Comparison of ENCODE assay signal across 9 cellular contexts in the genomic region with DNA sequence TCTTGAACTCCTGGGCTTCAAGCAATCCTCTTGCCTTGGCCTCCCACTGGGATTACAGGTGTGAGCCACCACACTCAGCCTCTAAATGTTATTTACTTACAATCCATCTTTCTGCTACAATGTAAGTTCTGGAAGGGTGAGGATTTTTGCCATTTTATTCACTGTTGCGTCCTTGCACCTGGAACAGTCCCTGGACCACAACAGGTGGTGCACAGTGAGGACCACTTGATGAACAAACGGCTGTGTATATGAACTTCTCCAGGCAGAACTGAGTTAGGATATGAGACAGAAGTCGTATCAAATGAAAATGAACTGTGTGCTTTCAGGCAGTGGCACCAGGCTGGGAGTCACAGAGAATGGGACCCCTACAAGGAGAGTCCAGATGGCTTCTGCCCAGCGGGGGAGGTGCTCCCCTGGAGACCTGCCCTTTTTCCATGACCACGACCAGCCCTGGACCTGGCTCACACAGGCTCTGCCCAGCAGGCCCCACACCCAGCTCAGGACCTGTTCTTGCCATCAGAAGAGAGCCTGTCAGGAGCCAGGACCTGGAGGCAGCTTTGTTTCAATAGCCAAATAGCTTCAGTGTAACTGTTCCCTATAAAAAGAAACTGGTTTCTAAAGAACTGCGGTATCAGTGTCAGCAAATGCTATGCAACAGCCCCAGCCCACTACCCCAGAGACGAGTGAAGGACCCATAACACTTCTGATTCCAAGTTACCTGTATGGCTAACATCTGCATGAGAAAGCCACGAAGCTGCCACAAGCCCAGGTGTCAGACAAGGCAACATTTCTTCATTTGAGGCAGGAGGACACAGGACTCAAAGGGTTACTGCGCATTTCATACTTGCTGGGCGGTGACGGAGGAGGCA.
A peak's percentile ranks its signal among the peaks of the same experiment; 100 is the strongest.
DNase-seq lines count a peak whose midpoint lies in the region; ATAC-seq and TF ChIP-seq lines count a peak whose summit lies in the region.
"Had no signal": no experiment of that assay in that cellular context is flagged by ENCODE, and none has a peak within 500 bp of the region (broad histone marks: within the 10 kb centered on the region; RNA-seq: fewer than 3 reads in every experiment).

No MANE protein-coding gene starts in this region.

- no peak overlapping the region for H3K18ac ChIP-seq in IMR-90 (ENCODE audit: low read depth, low read length)

- H4K8ac ChIP-seq in IMR-90 (ENCODE audit: low read depth in 2 of 2, low read length in 2 of 2), result peak overlapping the region in 1 of 2 experiments; percentile 0; a peak in 1 of 4 replicates

- no peak for DNase-seq in IMR-90
- DNase-seq in ascending aorta (ENCODE audit: low spot score in 2 of 2), result no peak
- no peak for DNase-seq in hepatocyte (ENCODE audit: low spot score)
- DNase-seq in spleen, result no peak
- DNase-seq in progenitor cell of endocrine pancreas (ENCODE audit: low spot score, unreplicated experiment), result no peak
- DNase-seq in activated CD4-positive, alpha-beta memory T cell treated with anti-CD3 and anti-CD28 coated beads, Interleukin-2, amount 10 ng/mL, durations not matched to agents 7 days and 5 days, result no peak
- DNase-seq in EL, result no peak
- DNase-seq in NCI-H187 treated with DMSO at 0.1 percent for 48 hours (lab: John Stamatoyannopoulos, UW), result no peak

- TF ChIP-seq POLR2A in IMR-90 (IDR thresholded peaks at IDR 0.05; ENCODE audit: low read depth, low read length) (no peak), spleen (IDR thresholded peaks at IDR 0.05) (no peak)

- peak overlapping the region; percentile 50 for H3K4ac ChIP-seq in IMR-90 (ENCODE audit: low read depth, low read length)

- no peaks in the 10 kb centered on the region for H3K36me3 ChIP-seq in IMR-90 (ENCODE audit: control insufficient read depth, insufficient read depth, low read length)
- H3K36me3 ChIP-seq in ascending aorta, result no peaks in the 10 kb centered on the region
- H3K36me3 ChIP-seq in hepatocyte (replicated peaks; ENCODE audit: insufficient read depth, low read depth), result no peaks in the 10 kb centered on the region
- H3K36me3 ChIP-seq in spleen, result peaks cover 0 to 5% (median 0%) of the 10 kb centered on the region in 6 donors

- CTCF ChIA-PET in IMR-90 (lab: Yijun Ruan, JAX), result interaction anchor here (0.6 to 0.9 kb wide), 3 partner anchors 55 to 230 kb away, joined by 3 to 4 read pairs (median 4); no protein-coding TSS in a partner anchor
- CTCF ChIA-PET in activated CD4-positive, alpha-beta memory T cell treated with anti-CD3 and anti-CD28 coated beads, Interleukin-2, amount 10 ng/mL, durations not matched to agents 7 days and 5 days (lab: Charles Lee), result interaction anchor here (0.6 kb wide), 1 partner anchor 77 kb away, joined by 3 read pairs; no protein-coding TSS in a partner anchor

- peak overlapping the region; percentile 65; the same call in 1 of the 2 replicates for H3K14ac ChIP-seq in IMR-90 (replicated peaks; ENCODE audit: low read depth, low read length)

- H3K79me2 ChIP-seq in hepatocyte, result peaks cover 72% of the 10 kb centered on the region

- H4K20me1 ChIP-seq in IMR-90 (ENCODE audit: insufficient read depth, low read length) (peaks cover 89% of the 10 kb centered on the region), hepatocyte (ENCODE audit: insufficient read depth, poor library complexity, severe bottlenecking) (no peaks in the 10 kb centered on the region)

- POLR2A ChIA-PET in IMR-90 (lab: Charles Lee; ENCODE audit: unreplicated experiment), result interaction anchor here (0.6 kb wide), 1 partner anchor 11 kb away, joined by 4 read pairs; no protein-coding TSS in a partner anchor
- POLR2A ChIA-PET in activated CD4-positive, alpha-beta memory T cell treated with anti-CD3 and anti-CD28 coated beads, Interleukin-2, amount 10 ng/mL, durations not matched to agents 7 days and 5 days (lab: Charles Lee), result no interaction called here

- H3K9me3 Mint-ChIP-seq in progenitor cell of endocrine pancreas (ENCODE audit: low read depth), result no peaks in the 10 kb centered on the region
- no peaks in the 10 kb centered on the region for H3K9me3 Mint-ChIP-seq in activated CD4-positive, alpha-beta memory T cell treated with anti-CD3 and anti-CD28 coated beads, Interleukin-2, amount 10 ng/mL, durations not matched to agents 7 days and 5 days
- H3K9me3 Mint-ChIP-seq: activated T-helper 1 cell treated with anti-CD3 and anti-CD28 coated beads, Interleukin-12 subunit alpha, Interleukin-12 subunit beta, Interleukin-2, Interleukin-4 antibody, amounts not matched to agents 30 ng/mL and 10 ng/mL and 1 ng/mL, durations not matched to agents 14 hours and 24 hours and 36 hours had no signal

- H3K4me2 ChIP-seq in IMR-90 (ENCODE audit: low read depth, low read length) (0 out of 2 replicates have a peak overlapping the region, but pooled peaks have one; percentile 10), hepatocyte (peak overlapping the region; percentile 64)

- no TSS peak for BruUV-seq in IMR-90 (replicated peaks; lab: Mats Ljungman, UMichigan)

- H3K9me3 ChIP-seq in IMR-90 (ENCODE audit: control insufficient read depth, insufficient read depth, low read length), result no peaks in the 10 kb centered on the region
- no peaks in the 10 kb centered on the region for H3K9me3 ChIP-seq in ascending aorta
- no peaks in the 10 kb centered on the region for H3K9me3 ChIP-seq in hepatocyte (ENCODE audit: low read depth)
- no peaks in the 10 kb centered on the region for H3K9me3 ChIP-seq in spleen

- H3K4me3 ChIP-seq in IMR-90 (ENCODE audit: insufficient read depth, low read depth, low read length) (no peak overlapping the region), ascending aorta (peak overlapping the region in 1 of 2 donors; percentile 46), hepatocyte (no peak overlapping the region), spleen (peak overlapping the region in 1 of 8 donors; percentile 19)

- peak overlapping the region; percentile 74 for H2AK5ac ChIP-seq in IMR-90 (ENCODE audit: low read depth, low read length)

- H2BK5ac ChIP-seq in IMR-90 (ENCODE audit: low read depth, low read length, poor library complexity, severe bottlenecking), result no peak overlapping the region

- TF ChIP-seq RAD21 in IMR-90 (IDR thresholded peaks at IDR 0.05; ENCODE audit: low read length), result no peak

- peak overlapping the region; percentile 63; the same call in 1 of the 2 replicates for H4K5ac ChIP-seq in IMR-90 (ENCODE audit: low read depth, low read length)

- no peak overlapping the region for H2BK15ac ChIP-seq in IMR-90 (ENCODE audit: low read depth, low read length)

- H3K23ac ChIP-seq in IMR-90 (ENCODE audit: low read depth, low read length), result 0 out of 2 replicates have a peak overlapping the region, but pooled peaks have one; percentile 34

- H3K27me3 ChIP-seq in IMR-90 (ENCODE audit: control insufficient read depth, insufficient read depth, low read length), result no peaks in the 10 kb centered on the region
- no peaks in the 10 kb centered on the region for H3K27me3 ChIP-seq in ascending aorta
- H3K27me3 ChIP-seq in hepatocyte, result no peaks in the 10 kb centered on the region
- no peaks in the 10 kb centered on the region for H3K27me3 ChIP-seq in spleen (replicated peaks in 1 of 7)

- peaks cover 7% of the 10 kb centered on the region for H3K27me3 Mint-ChIP-seq in progenitor cell of endocrine pancreas
- no peaks in the 10 kb centered on the region for H3K27me3 Mint-ChIP-seq in activated CD4-positive, alpha-beta memory T cell treated with anti-CD3 and anti-CD28 coated beads, Interleukin-2, amount 10 ng/mL, durations not matched to agents 7 days and 5 days

- H3K79me1 ChIP-seq in IMR-90 (ENCODE audit: low read depth in 1 of 2, low read length in 2 of 2), result peaks cover 59 to 97% of the 10 kb centered on the region in 2 experiments

- H2AK9ac ChIP-seq in IMR-90 (replicated peaks; ENCODE audit: low read depth, low read length, poor library complexity), result peak overlapping the region; percentile 35

- intact Hi-C loops in IMR-90 (cut with micrococcal nuclease), result loop anchor here (5.0 kb wide), 1 partner anchor 53 kb away; no protein-coding TSS in a partner anchor
- intact Hi-C loops in ascending aorta (cut with DNase I), result no loop called here
- intact Hi-C loops in spleen (cut with DNase I; ENCODE audit: low total_unique reads), result loop anchor here (10.0 kb wide), 1 partner anchor 105 kb away; the partner anchor contains the start of gene MICAL3

- peaks cover 43% of the 10 kb centered on the region for H3K9me1 ChIP-seq in IMR-90 (ENCODE audit: insufficient read depth, low read length)

- no peaks in the 10 kb centered on the region for H3K9me2 ChIP-seq in hepatocyte (replicated peaks; ENCODE audit: insufficient read depth)

- peak overlapping the region; percentile 71 for H2BK20ac ChIP-seq in IMR-90 (ENCODE audit: low read depth, low read length)

- H2AFZ ChIP-seq in IMR-90 (replicated peaks; ENCODE audit: low read length, poor library complexity) (peak overlapping the region; percentile 37), hepatocyte (no peak overlapping the region)

- in situ Hi-C loops in IMR-90 (cut with MboI; ENCODE audit: low sequenced_read_pairs), result no loop called here

- no peak overlapping the region for H3K9ac ChIP-seq in IMR-90 (ENCODE audit: low read depth, low read length)

- ATAC-seq in IMR-90 (ENCODE audit: low read depth), result no peak

- peak overlapping the region; percentile 46; the same call in 1 of the 2 replicates for H4K91ac ChIP-seq in IMR-90 (ENCODE audit: insufficient read depth, low read depth, low read length)

- TF ChIP-seq CTCF in IMR-90 (conservative IDR thresholded peaks at IDR 0.05; ENCODE audit: low read depth, low read length) (no peak), ascending aorta (IDR thresholded peaks at IDR 0.05) (no peak), hepatocyte (IDR thresholded peaks at IDR 0.05; ENCODE audit: poor library complexity) (no peak), spleen (IDR thresholded peaks at IDR 0.05 in 8 of 11, conservative IDR thresholded peaks at IDR 0.05 in 3 of 11) (no peak), progenitor cell of endocrine pancreas (IDR thresholded peaks at IDR 0.05; ENCODE audit: unreplicated experiment) (no peak)

- H3K27ac Mint-ChIP-seq in progenitor cell of endocrine pancreas, result no peak overlapping the region
- no peak overlapping the region for H3K27ac Mint-ChIP-seq in activated CD4-positive, alpha-beta memory T cell treated with anti-CD3 and anti-CD28 coated beads, Interleukin-2, amount 10 ng/mL, durations not matched to agents 7 days and 5 days
- H3K27ac Mint-ChIP-seq: activated T-helper 1 cell treated with anti-CD3 and anti-CD28 coated beads, Interleukin-12 subunit alpha, Interleukin-12 subunit beta, Interleukin-2, Interleukin-4 antibody, amounts not matched to agents 30 ng/mL and 10 ng/mL and 1 ng/mL, durations not matched to agents 14 hours and 24 hours and 36 hours had no signal

- H2BK120ac ChIP-seq in IMR-90 (ENCODE audit: low read depth, low read length), result peak overlapping the region; percentile 18; the same call in 1 of the 2 replicates

- no peak overlapping the region for H3K4me3 Mint-ChIP-seq in progenitor cell of endocrine pancreas (ENCODE audit: low read depth)
- no peak overlapping the region for H3K4me3 Mint-ChIP-seq in activated CD4-positive, alpha-beta memory T cell treated with anti-CD3 and anti-CD28 coated beads, Interleukin-2, amount 10 ng/mL, durations not matched to agents 7 days and 5 days
- H3K4me3 Mint-ChIP-seq: activated T-helper 1 cell treated with anti-CD3 and anti-CD28 coated beads, Interleukin-12 subunit alpha, Interleukin-12 subunit beta, Interleukin-2, Interleukin-4 antibody, amounts not matched to agents 30 ng/mL and 10 ng/mL and 1 ng/mL, durations not matched to agents 14 hours and 24 hours and 36 hours had no signal

- WGBS in IMR-90 (ENCODE audit: extremely low coverage in 2 of 2, insufficient read length in 1 of 2), 2 experiments, result 50% methylated on average over 2 of the region's 11 CpGs; no CpG with 5 or more reads in 1 of the 2 experiments
- WGBS in hepatocyte (ENCODE audit: low lambda C conversion rate, missing lambda C conversion rate), result 62% methylated on average over 11 of the region's 11 CpGs
- WGBS in spleen, 5 donors, result 74 to 88% (median 77%) methylated on average over 11 of the region's 11 CpGs

- H3K27ac ChIP-seq in IMR-90 (ENCODE audit: insufficient read depth, low read length), result no peak overlapping the region
- H3K27ac ChIP-seq in ascending aorta, result peak overlapping the region; percentile 15 to 42
- H3K27ac ChIP-seq in hepatocyte, result peak overlapping the region; percentile 86
- peak overlapping the region in 7 of 8 donors; percentile 29 to 74 (median 52) for H3K27ac ChIP-seq in spleen

- peaks cover 23% of the 10 kb centered on the region for H3K4me1 Mint-ChIP-seq in progenitor cell of endocrine pancreas (ENCODE audit: low read depth)
- H3K4me1 Mint-ChIP-seq in activated CD4-positive, alpha-beta memory T cell treated with anti-CD3 and anti-CD28 coated beads, Interleukin-2, amount 10 ng/mL, durations not matched to agents 7 days and 5 days, result peaks cover 15% of the 10 kb centered on the region

- peaks cover 27% of the 10 kb centered on the region for H3K4me1 ChIP-seq in IMR-90 (ENCODE audit: control insufficient read depth, insufficient read depth, low read length)
- H3K4me1 ChIP-seq in ascending aorta, result peaks cover 14 to 49% of the 10 kb centered on the region in 2 donors
- peaks cover 48% of the 10 kb centered on the region for H3K4me1 ChIP-seq in hepatocyte (ENCODE audit: insufficient read depth)
- peaks cover 34 to 96% (median 76%) of the 10 kb centered on the region in 6 donors for H3K4me1 ChIP-seq in spleen

- H3K56ac ChIP-seq in IMR-90 (ENCODE audit: extremely low read depth, insufficient read depth, low read length), result no peak overlapping the region

- H3K36me3 Mint-ChIP-seq in progenitor cell of endocrine pancreas (ENCODE audit: insufficient read depth), result no peaks in the 10 kb centered on the region
- H3K36me3 Mint-ChIP-seq in activated CD4-positive, alpha-beta memory T cell treated with anti-CD3 and anti-CD28 coated beads, Interleukin-2, amount 10 ng/mL, durations not matched to agents 7 days and 5 days (ENCODE audit: low read depth), result no peaks in the 10 kb centered on the region

- dilution Hi-C loops in IMR-90 (cut with HindIII; ENCODE audit: low sequenced_read_pairs, unreplicated experiment), result no loop called here
